In the genomic region with DNA sequence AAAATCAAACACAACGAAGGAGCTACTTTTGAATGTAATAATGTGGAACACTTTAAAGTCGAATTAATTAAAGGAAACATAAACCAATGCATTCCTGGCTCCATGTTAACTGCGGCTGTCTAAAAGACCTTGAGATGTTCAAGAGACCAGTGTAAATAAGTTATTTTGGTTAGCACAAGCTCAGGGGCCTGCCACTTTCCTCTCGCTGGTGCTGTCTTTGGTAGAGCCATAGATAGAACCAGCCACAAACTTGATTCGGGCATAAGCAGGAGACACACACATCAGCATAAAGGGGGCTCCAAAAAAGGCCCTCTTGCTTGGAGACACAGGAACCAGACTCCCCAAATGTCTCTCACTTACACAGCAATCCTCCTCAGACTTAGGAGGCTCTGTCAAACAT, we compare ENCODE assay signal across 16 cellular contexts.
DNase-seq lines count a peak whose midpoint lies in the region; ATAC-seq, FAIRE-seq and TF ChIP-seq lines count a peak whose summit lies in the region.
"Had no signal": no experiment of that assay in that cellular context is flagged by ENCODE, and none has a peak within 500 bp of the region (broad histone marks: within the 10 kb centered on the region; RNA-seq: fewer than 3 reads in every experiment).

No MANE protein-coding gene starts in this region.

- H2AFZ ChIP-seq in hepatocyte: peak overlapping the region; percentile 5
- H2AFZ ChIP-seq: GM23338 had no signal

- TF ChIP-seq CTCF in heart left ventricle (IDR thresholded peaks at IDR 0.05) (no peak), left ventricle myocardium inferior (IDR thresholded peaks at IDR 0.05; ENCODE audit: borderline replicate concordance) (no peak), hepatocyte (IDR thresholded peaks at IDR 0.05; ENCODE audit: poor library complexity) (no peak)

- peak overlapping the region; percentile 22 to 92 (median 66) for H3K27ac ChIP-seq in heart left ventricle
- peak overlapping the region; percentile 89 for H3K27ac ChIP-seq in left ventricle myocardium inferior (replicated peaks)
- peak overlapping the region; percentile 54 for H3K27ac ChIP-seq in hepatocyte
- H3K27ac ChIP-seq in stomach smooth muscle (ENCODE audit: low read length): peak overlapping the region; percentile 53
- H3K27ac ChIP-seq: BLaER1 treated with 17β-estradiol and CSF1 and Interleukin-3, amounts not matched to agents 10 nM and 100 nM; HL-60 had no signal

- H4K20me1 ChIP-seq in hepatocyte (ENCODE audit: insufficient read depth, poor library complexity, severe bottlenecking): no peaks in the 10 kb centered on the region
- H4K20me1 ChIP-seq: BLaER1 treated with 17β-estradiol and CSF1 and Interleukin-3, amounts not matched to agents 10 nM and 100 nM had no signal

- H3K36me3 ChIP-seq in heart left ventricle: no peaks in the 10 kb centered on the region
- H3K36me3 ChIP-seq in left ventricle myocardium inferior: no peaks in the 10 kb centered on the region
- H3K36me3 ChIP-seq in hepatocyte (replicated peaks; ENCODE audit: insufficient read depth, low read depth): no peaks in the 10 kb centered on the region
- no peaks in the 10 kb centered on the region for H3K36me3 ChIP-seq in stomach smooth muscle (ENCODE audit: control insufficient read depth in 2 of 2, insufficient read depth in 2 of 2, low read length in 2 of 2)
- H3K36me3 ChIP-seq: BLaER1 treated with 17β-estradiol and CSF1 and Interleukin-3, amounts not matched to agents 10 nM and 100 nM had no signal

- DNase-seq in heart left ventricle: no peak
- DNase-seq in Right ventricle myocardium superior: no peak
- no peak for DNase-seq in left ventricle myocardium inferior
- no peak for DNase-seq in hepatocyte (ENCODE audit: low spot score)
- no peak for DNase-seq in foreskin melanocyte
- no peak for DNase-seq in frontal cortex (ENCODE audit: low spot score in 2 of 2)
- DNase-seq: Calu3; CD8-positive, alpha-beta T cell; DMS79 treated with DMSO at 0.1 percent for 48 hours; GF-D8; HCEC 1CT had no signal

- no peak for FAIRE-seq in frontal cortex (lab: Jason Lieb, UNC)
- FAIRE-seq: H54 had no signal

- peaks cover 0 to 4% (median 0%) of the 10 kb centered on the region in 12 donors for H3K9me3 ChIP-seq in heart left ventricle
- H3K9me3 ChIP-seq in left ventricle myocardium inferior (replicated peaks): no peaks in the 10 kb centered on the region
- H3K9me3 ChIP-seq in hepatocyte (ENCODE audit: low read depth): no peaks in the 10 kb centered on the region
- H3K9me3 ChIP-seq in stomach smooth muscle (ENCODE audit: control insufficient read depth in 2 of 2, low read length in 2 of 2): no peaks in the 10 kb centered on the region

- no peak overlapping the region for H3K4me3 ChIP-seq in heart left ventricle
- H3K4me3 ChIP-seq in left ventricle myocardium inferior: no peak overlapping the region
- no peak overlapping the region for H3K4me3 ChIP-seq in hepatocyte
- no peak overlapping the region for H3K4me3 ChIP-seq in stomach smooth muscle (ENCODE audit: low read length in 2 of 2)
- H3K4me3 ChIP-seq: BLaER1 treated with 17β-estradiol and CSF1 and Interleukin-3, amounts not matched to agents 10 nM and 100 nM; GM23338 had no signal

- H3K79me2 ChIP-seq in hepatocyte: no peaks in the 10 kb centered on the region

- intact Hi-C loops in heart left ventricle (cut with DNase I): loop anchor here in 6 of 10 donors (2.0 to 10.0 kb wide), 4 partner anchors 42 to 123 kb away; partner anchors contain the start of gene TBX20 (in 6 of the 6)
- intact Hi-C loops in Right ventricle myocardium superior (cut with DNase I): loop anchor here (5.0 kb wide), 1 partner anchor 118 kb away; no protein-coding TSS in a partner anchor
- intact Hi-C loops in left ventricle myocardium inferior (cut with micrococcal nuclease): no loop called here

- peak overlapping the region; percentile 1 for H3K4me2 ChIP-seq in hepatocyte
- H3K4me2 ChIP-seq: BLaER1 treated with 17β-estradiol and CSF1 and Interleukin-3, amounts not matched to agents 10 nM and 100 nM; GM23338 had no signal

- peaks cover 0 to 25% (median 4%) of the 10 kb centered on the region in 12 donors for H3K4me1 ChIP-seq in heart left ventricle
- peaks cover 27% of the 10 kb centered on the region for H3K4me1 ChIP-seq in left ventricle myocardium inferior
- peaks cover 18% of the 10 kb centered on the region for H3K4me1 ChIP-seq in hepatocyte (ENCODE audit: insufficient read depth)
- peaks cover 10% of the 10 kb centered on the region for H3K4me1 ChIP-seq in stomach smooth muscle (ENCODE audit: control insufficient read depth, insufficient read depth, low read length)

- WGBS in heart left ventricle, 4 donors: 44 to 57% (median 56%) methylated on average over 5 of the region's 5 CpGs
- WGBS in hepatocyte (ENCODE audit: low lambda C conversion rate, missing lambda C conversion rate): 64% methylated on average over 5 of the region's 5 CpGs

- ATAC-seq in heart left ventricle (peak in 3 of 4 donors; percentile 15 to 55 (median 27)), Right ventricle myocardium superior (ENCODE audit: poor library complexity) (no peak)
- ATAC-seq: CD8-positive, alpha-beta T cell; GM23338 had no signal

- no peak overlapping the region for H3K9ac ChIP-seq in stomach smooth muscle (ENCODE audit: low read length in 2 of 2)
- H3K9ac ChIP-seq: BLaER1 treated with 17β-estradiol and CSF1 and Interleukin-3, amounts not matched to agents 10 nM and 100 nM had no signal

- no peaks in the 10 kb centered on the region for H3K9me2 ChIP-seq in hepatocyte (replicated peaks; ENCODE audit: insufficient read depth)

- no peak for TF ChIP-seq POLR2A in heart left ventricle (IDR thresholded peaks at IDR 0.05)

- H3K27me3 ChIP-seq in heart left ventricle (no peaks in the 10 kb centered on the region), left ventricle myocardium inferior (ENCODE audit: low read depth) (no peaks in the 10 kb centered on the region), hepatocyte (no peaks in the 10 kb centered on the region), stomach smooth muscle (ENCODE audit: control insufficient read depth in 1 of 2, insufficient read depth in 2 of 2, low read length in 2 of 2) (no peaks in the 10 kb centered on the region)
- H3K27me3 ChIP-seq: BLaER1 treated with 17β-estradiol and CSF1 and Interleukin-3, amounts not matched to agents 10 nM and 100 nM had no signal
